In the genomic region with DNA sequence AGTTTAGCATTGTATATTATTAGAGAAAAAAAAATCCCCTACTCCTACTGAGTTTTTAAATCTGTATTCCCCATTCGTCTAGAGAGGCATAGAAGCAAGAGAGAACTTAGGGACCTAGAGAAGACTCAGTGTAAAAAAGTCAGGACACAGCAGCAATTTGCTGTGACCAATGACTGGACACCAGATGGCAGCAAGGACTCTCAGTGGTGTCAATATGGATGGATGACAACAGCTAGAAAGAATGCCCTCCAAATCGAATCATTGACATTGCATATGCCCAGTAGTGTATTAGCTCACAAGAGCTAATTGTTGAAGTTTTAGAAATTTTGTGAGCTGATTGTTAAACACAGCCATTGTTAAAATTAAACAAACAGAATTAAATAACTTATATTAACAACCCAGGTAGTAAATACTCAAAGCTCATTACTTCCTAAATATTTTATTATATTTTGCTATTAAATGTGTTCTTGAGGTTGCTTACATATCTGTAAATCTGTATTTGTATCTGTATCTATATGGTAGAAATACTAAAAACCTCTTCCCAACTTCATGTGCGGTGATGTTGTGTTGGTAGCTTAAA, we compare ENCODE assay signal across 9 cellular contexts. TPM values are rescaled to one million over a fixed set of nuclear protein-coding genes. Genes with fewer than 3 reads are reported as not detected.
A peak's percentile ranks its signal among the peaks of the same experiment; 100 is the strongest.
DNase-seq lines count a peak whose midpoint lies in the region; ATAC-seq and TF ChIP-seq lines count a peak whose summit lies in the region.
"Had no signal": no experiment of that assay in that cellular context is flagged by ENCODE, and none has a peak within 500 bp of the region (broad histone marks: within the 10 kb centered on the region; RNA-seq: fewer than 3 reads in every experiment).

No MANE protein-coding gene starts in this region.

- H3K4me3 ChIP-seq in GM12875 (ENCODE audit: low read depth, low read length): no peak overlapping the region
- H3K4me3 ChIP-seq in prostate gland: no peak overlapping the region
- no peak overlapping the region for H3K4me3 ChIP-seq in sigmoid colon
- no peak overlapping the region for H3K4me3 ChIP-seq in effector memory CD4-positive, alpha-beta T cell (ENCODE audit: insufficient read depth, low read depth, low read length, poor library complexity, severe bottlenecking)

- intact Hi-C loops in prostate gland (cut with DNase I) (no loop called here), sigmoid colon (cut with DNase I) (no loop called here)

- no peak for TF ChIP-seq POLR2A in prostate gland (IDR thresholded peaks at IDR 0.05)
- no peak for TF ChIP-seq POLR2A in sigmoid colon (IDR thresholded peaks at IDR 0.05)

- H3K4me1 ChIP-seq in prostate gland (replicated peaks): no peaks in the 10 kb centered on the region
- no peaks in the 10 kb centered on the region for H3K4me1 ChIP-seq in sigmoid colon
- no peaks in the 10 kb centered on the region for H3K4me1 ChIP-seq in effector memory CD4-positive, alpha-beta T cell (ENCODE audit: control insufficient read depth, insufficient read depth, low read length, poor library complexity, severe bottlenecking)

- POLR2A ChIA-PET in WTC11 (lab: Charles Lee): no interaction called here

- H3K27me3 Mint-ChIP-seq in WTC11 (ENCODE audit: low read depth): no peaks in the 10 kb centered on the region; the same call in 1 of the 2 replicates

- peak; percentile 88 for ATAC-seq in WTC11

- no peaks in the 10 kb centered on the region for H3K9me3 ChIP-seq in prostate gland
- H3K9me3 ChIP-seq in sigmoid colon: no peaks in the 10 kb centered on the region
- H3K9me3 ChIP-seq in effector memory CD4-positive, alpha-beta T cell (ENCODE audit: control insufficient read depth, low read length): no peaks in the 10 kb centered on the region

- H3K27ac ChIP-seq in prostate gland (no peak overlapping the region), sigmoid colon (no peak overlapping the region)
- H3K27ac ChIP-seq in effector memory CD4-positive, alpha-beta T cell (ENCODE audit: insufficient read depth, low read length, poor library complexity, severe bottlenecking): no peak overlapping the region

- no peaks in the 10 kb centered on the region for H3K4me1 Mint-ChIP-seq in WTC11

- no peaks in the 10 kb centered on the region for H3K36me3 Mint-ChIP-seq in WTC11

- H3K27ac Mint-ChIP-seq in WTC11: no peak overlapping the region

- H3K27me3 ChIP-seq in prostate gland (replicated peaks; ENCODE audit: insufficient read depth) (no peaks in the 10 kb centered on the region), sigmoid colon (no peaks in the 10 kb centered on the region)
- no peaks in the 10 kb centered on the region for H3K27me3 ChIP-seq in effector memory CD4-positive, alpha-beta T cell (replicated peaks; ENCODE audit: control insufficient read depth, insufficient read depth, low read length, poor library complexity, severe bottlenecking)

- no peak for TF ChIP-seq EP300 in sigmoid colon (IDR thresholded peaks at IDR 0.05)

- 51% methylated on average over 3 of the region's 3 CpGs for WGBS in prostate gland
- 54 to 65% methylated on average over 3 of the region's 3 CpGs for WGBS in sigmoid colon, 2 donors

- peaks cover 4% of the 10 kb centered on the region for H3K9me3 Mint-ChIP-seq in WTC11

- CTCF ChIA-PET in WTC11 (lab: Charles Lee): interaction anchor here (0.6 to 2.2 kb wide), 20 partner anchors 10 to 514 kb away, joined by 3 to 27 read pairs (median 3); no protein-coding TSS in a partner anchor

- DNase-seq in AG08395 (ENCODE audit: low spot score): peak; percentile 67
- DNase-seq in NCI-H146 treated with DMSO at 0.1 percent for 48 hours (lab: John Stamatoyannopoulos, UW; ENCODE audit: unreplicated experiment): peak; percentile 28
- peak; percentile 40 for DNase-seq in WTC11 (ENCODE audit: low spot score)
- peak; percentile 54 for DNase-seq in globus pallidus (ENCODE audit: low spot score)
- peak; percentile 28 for DNase-seq in prostate gland (ENCODE audit: low spot score)
- no peak for DNase-seq in sigmoid colon
- no peak for DNase-seq in effector memory CD4-positive, alpha-beta T cell

- TF ChIP-seq CTCF in GM12875 (IDR thresholded peaks at IDR 0.05; ENCODE audit: borderline replicate concordance, insufficient read depth, low read depth, low read length): peak; percentile 51; the same call in 1 of the 2 replicates
- TF ChIP-seq CTCF in WTC11 (IDR thresholded peaks at IDR 0.05): no peak
- TF ChIP-seq CTCF in prostate gland (IDR thresholded peaks at IDR 0.05): peak in 3 of 4 experiments; percentile 38 to 55 (median 52)
- TF ChIP-seq CTCF in sigmoid colon (IDR thresholded peaks at IDR 0.05): no peak

- no peak overlapping the region for H3K4me3 Mint-ChIP-seq in WTC11

- H3K36me3 ChIP-seq in prostate gland (no peaks in the 10 kb centered on the region), sigmoid colon (no peaks in the 10 kb centered on the region)
- no peaks in the 10 kb centered on the region for H3K36me3 ChIP-seq in effector memory CD4-positive, alpha-beta T cell (ENCODE audit: control insufficient read depth, insufficient read depth, low read length)

TF ChIP-seq in WTC11, 78 proteins besides CTCF, POLR2A, EP300 and RAD21:
- no peak for TF ChIP-seq NFYB (CRISPR knock-in tag; conservative IDR thresholded peaks at IDR 0.05; ENCODE audit: low read depth)
- TF ChIP-seq, protein P1, sequence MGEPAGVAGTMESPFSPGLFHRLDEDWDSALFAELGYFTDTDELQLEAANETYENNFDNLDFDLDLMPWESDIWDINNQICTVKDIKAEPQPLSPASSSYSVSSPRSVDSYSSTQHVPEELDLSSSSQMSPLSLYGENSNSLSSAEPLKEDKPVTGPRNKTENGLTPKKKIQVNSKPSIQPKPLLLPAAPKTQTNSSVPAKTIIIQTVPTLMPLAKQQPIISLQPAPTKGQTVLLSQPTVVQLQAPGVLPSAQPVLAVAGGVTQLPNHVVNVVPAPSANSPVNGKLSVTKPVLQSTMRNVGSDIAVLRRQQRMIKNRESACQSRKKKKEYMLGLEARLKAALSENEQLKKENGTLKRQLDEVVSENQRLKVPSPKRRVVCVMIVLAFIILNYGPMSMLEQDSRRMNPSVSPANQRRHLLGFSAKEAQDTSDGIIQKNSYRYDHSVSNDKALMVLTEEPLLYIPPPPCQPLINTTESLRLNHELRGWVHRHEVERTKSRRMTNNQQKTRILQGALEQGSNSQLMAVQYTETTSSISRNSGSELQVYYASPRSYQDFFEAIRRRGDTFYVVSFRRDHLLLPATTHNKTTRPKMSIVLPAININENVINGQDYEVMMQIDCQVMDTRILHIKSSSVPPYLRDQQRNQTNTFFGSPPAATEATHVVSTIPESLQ (CRISPR knock-in tag; IDR thresholded peaks at IDR 0.05): no peak
- TF ChIP-seq, protein P2, sequence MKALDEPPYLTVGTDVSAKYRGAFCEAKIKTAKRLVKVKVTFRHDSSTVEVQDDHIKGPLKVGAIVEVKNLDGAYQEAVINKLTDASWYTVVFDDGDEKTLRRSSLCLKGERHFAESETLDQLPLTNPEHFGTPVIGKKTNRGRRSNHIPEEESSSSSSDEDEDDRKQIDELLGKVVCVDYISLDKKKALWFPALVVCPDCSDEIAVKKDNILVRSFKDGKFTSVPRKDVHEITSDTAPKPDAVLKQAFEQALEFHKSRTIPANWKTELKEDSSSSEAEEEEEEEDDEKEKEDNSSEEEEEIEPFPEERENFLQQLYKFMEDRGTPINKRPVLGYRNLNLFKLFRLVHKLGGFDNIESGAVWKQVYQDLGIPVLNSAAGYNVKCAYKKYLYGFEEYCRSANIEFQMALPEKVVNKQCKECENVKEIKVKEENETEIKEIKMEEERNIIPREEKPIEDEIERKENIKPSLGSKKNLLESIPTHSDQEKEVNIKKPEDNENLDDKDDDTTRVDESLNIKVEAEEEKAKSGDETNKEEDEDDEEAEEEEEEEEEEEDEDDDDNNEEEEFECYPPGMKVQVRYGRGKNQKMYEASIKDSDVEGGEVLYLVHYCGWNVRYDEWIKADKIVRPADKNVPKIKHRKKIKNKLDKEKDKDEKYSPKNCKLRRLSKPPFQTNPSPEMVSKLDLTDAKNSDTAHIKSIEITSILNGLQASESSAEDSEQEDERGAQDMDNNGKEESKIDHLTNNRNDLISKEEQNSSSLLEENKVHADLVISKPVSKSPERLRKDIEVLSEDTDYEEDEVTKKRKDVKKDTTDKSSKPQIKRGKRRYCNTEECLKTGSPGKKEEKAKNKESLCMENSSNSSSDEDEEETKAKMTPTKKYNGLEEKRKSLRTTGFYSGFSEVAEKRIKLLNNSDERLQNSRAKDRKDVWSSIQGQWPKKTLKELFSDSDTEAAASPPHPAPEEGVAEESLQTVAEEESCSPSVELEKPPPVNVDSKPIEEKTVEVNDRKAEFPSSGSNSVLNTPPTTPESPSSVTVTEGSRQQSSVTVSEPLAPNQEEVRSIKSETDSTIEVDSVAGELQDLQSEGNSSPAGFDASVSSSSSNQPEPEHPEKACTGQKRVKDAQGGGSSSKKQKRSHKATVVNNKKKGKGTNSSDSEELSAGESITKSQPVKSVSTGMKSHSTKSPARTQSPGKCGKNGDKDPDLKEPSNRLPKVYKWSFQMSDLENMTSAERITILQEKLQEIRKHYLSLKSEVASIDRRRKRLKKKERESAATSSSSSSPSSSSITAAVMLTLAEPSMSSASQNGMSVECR (CRISPR knock-in tag; IDR thresholded peaks at IDR 0.05; ENCODE audit: borderline replicate concordance): no peak
- TF ChIP-seq, protein P3, sequence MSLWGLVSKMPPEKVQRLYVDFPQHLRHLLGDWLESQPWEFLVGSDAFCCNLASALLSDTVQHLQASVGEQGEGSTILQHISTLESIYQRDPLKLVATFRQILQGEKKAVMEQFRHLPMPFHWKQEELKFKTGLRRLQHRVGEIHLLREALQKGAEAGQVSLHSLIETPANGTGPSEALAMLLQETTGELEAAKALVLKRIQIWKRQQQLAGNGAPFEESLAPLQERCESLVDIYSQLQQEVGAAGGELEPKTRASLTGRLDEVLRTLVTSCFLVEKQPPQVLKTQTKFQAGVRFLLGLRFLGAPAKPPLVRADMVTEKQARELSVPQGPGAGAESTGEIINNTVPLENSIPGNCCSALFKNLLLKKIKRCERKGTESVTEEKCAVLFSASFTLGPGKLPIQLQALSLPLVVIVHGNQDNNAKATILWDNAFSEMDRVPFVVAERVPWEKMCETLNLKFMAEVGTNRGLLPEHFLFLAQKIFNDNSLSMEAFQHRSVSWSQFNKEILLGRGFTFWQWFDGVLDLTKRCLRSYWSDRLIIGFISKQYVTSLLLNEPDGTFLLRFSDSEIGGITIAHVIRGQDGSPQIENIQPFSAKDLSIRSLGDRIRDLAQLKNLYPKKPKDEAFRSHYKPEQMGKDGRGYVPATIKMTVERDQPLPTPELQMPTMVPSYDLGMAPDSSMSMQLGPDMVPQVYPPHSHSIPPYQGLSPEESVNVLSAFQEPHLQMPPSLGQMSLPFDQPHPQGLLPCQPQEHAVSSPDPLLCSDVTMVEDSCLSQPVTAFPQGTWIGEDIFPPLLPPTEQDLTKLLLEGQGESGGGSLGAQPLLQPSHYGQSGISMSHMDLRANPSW (CRISPR knock-in tag; conservative IDR thresholded peaks at IDR 0.05; ENCODE audit: low read depth): no peak
- no peak for TF ChIP-seq PRRX2 (CRISPR knock-in tag; IDR thresholded peaks at IDR 0.05)

RNA-seq across cellular contexts. Expression of a gene that starts 43.9 kb away (rescaled TPM):
- 0.09 to 0.31 TPM (median 0.11 TPM) in 3 replicates for total RNA-seq in WTC11 (2021)
- under 1 TPM in 1 of 2 donors, not detected in 1; 0.06 TPM for total RNA-seq in prostate gland
- total RNA-seq in sigmoid colon: not detected
- under 1 TPM in 1 of 3 donors, not detected in 2; 0.01 TPM for polyA plus RNA-seq in sigmoid colon
- total RNA-seq: subcutaneous adipose tissue had no signal

Comparison
In these comparisons a context has a peak if more than half of its experiments do, and no peak if none do; other contexts are left out.
1. DNase-seq: peak in AG08395 (single experiment), NCI-H146 treated with DMSO at 0.1 percent for 48 hours (single experiment), WTC11 (single experiment), globus pallidus (single experiment) and prostate gland (single experiment); none in sigmoid colon (single experiment) and effector memory CD4-positive, alpha-beta T cell (0 of 3).
2. CTCF ChIP-seq: peak in GM12875 (single experiment) and prostate gland (3 of 4); none in WTC11 (single experiment) and sigmoid colon (0 of 4).